Comparison of ENCODE assay signal across 9 cellular contexts in the genomic region with DNA sequence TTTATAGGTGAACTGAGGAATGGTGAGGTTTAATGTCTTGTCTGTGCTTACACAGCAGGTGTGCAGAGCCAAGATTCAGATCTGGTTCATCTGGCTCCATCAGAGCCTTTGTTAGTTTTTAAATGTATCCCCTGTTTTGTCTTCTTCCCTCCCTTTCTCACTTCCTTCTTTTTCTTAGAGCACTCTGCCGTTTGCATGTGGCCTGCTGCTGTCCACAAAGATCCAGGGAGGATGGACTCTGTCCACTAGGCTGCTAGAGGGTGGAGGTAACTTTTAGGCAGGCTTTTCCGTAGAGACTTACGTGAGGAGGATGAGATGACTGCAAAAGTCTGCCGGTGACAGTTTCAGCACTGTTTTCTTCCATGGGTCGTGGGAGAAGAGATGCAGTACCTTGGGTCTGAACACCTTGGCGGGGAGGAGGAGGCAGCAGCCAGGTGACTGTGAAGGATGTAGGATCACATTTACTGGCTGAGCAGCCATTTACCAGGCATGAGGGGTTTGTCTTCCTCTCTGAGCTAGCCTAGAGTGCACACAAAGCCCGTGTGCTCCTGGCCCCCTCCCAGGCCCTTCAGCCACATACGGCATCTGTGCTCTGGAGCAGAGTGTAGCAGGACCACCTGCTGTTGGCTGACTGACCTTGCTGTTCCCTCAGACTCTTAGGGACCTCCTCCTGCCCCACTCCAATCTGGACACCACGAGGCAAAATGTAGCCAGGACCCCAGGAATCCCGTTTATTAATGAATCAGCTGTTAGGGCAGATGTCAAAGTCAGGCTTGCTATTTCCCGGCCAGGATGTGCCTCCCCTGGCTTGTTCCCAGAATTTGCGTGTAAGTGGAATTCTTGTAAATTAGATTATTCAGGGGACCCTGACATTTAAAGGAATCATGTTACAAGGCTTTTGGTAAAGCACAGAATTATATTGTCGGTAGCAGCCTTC. TPM values are rescaled to one million over a fixed set of nuclear protein-coding genes. Genes with fewer than 3 reads are reported as not detected.
DNase-seq lines count a peak whose midpoint lies in the region; ATAC-seq and TF ChIP-seq lines count a peak whose summit lies in the region.
"Had no signal": no experiment of that assay in that cellular context is flagged by ENCODE, and none has a peak within 500 bp of the region (broad histone marks: within the 10 kb centered on the region; RNA-seq: fewer than 3 reads in every experiment).

No MANE protein-coding gene starts in this region.

- no peak overlapping the region for H3K9ac ChIP-seq in HUES6 (ENCODE audit: low read length)

- peaks cover 2% of the 10 kb centered on the region for H3K36me3 Mint-ChIP-seq in memory B cell

- CTCF ChIA-PET in A673 (lab: Charles Lee), result interaction anchor here (0.7 to 5.3 kb wide), 3 partner anchors 12 to 496 kb away, joined by 3 to 40 read pairs (median 3); no protein-coding TSS in a partner anchor

- peaks cover 39% of the 10 kb centered on the region for H3K4me1 Mint-ChIP-seq in memory B cell

- TF ChIP-seq POLR2A in adrenal gland (IDR thresholded peaks at IDR 0.05), result no peak

- POLR2A ChIA-PET in A673 (lab: Charles Lee; ENCODE audit: low non-redundant PET), result interaction anchor here (0.6 kb wide), 1 partner anchor 110 kb away, joined by 5 read pairs; no protein-coding TSS in a partner anchor

- H3K27me3 Mint-ChIP-seq in memory B cell, result no peaks in the 10 kb centered on the region

- intact Hi-C loops in A673 (cut with micrococcal nuclease; ENCODE audit: unreplicated experiment), result loop anchor here (5.0 kb wide), 1 partner anchor 164 kb away; no protein-coding TSS in a partner anchor
- intact Hi-C loops in adrenal gland (cut with DNase I), result no loop called here

- H3K27ac ChIP-seq in A673 (ENCODE audit: low read depth, low read length, poor library complexity, severe bottlenecking) (peak overlapping the region; percentile 98), HUES6 (ENCODE audit: low read depth, low read length) (no peak overlapping the region), adrenal gland (peak overlapping the region; percentile 79 to 98 (median 94))

- TF ChIP-seq CTCF in A673 (conservative IDR thresholded peaks at IDR 0.05; ENCODE audit: low read depth, low read length) (no peak), adrenal gland (IDR thresholded peaks at IDR 0.05) (no peak)

- 24 to 37% (median 26%) methylated on average over 11 to 13 of the region's 13 CpGs for whole genome bisulfite sequencing in adrenal gland, 4 donors

- peak overlapping the region; percentile 97 for H3K4me3 ChIP-seq in A673 (ENCODE audit: low read depth, low read length, poor library complexity, severe bottlenecking)
- H3K4me3 ChIP-seq in HUES6 (ENCODE audit: low read depth, low read length), result peak overlapping the region; percentile 98
- H3K4me3 ChIP-seq in adrenal gland, result peak overlapping the region in 1 of 4 donors; percentile 86

- H3K27ac Mint-ChIP-seq in memory B cell, result peak overlapping the region; percentile 91

- H3K27me3 ChIP-seq in A673 (replicated peaks; ENCODE audit: insufficient read depth, low read depth, low read length, poor library complexity), result no peaks in the 10 kb centered on the region
- H3K27me3 ChIP-seq in HUES6 (ENCODE audit: control insufficient read depth, insufficient read depth, low read length), result no peaks in the 10 kb centered on the region
- H3K27me3 ChIP-seq in adrenal gland, result no peaks in the 10 kb centered on the region

- H3K9me3 ChIP-seq in A673 (ENCODE audit: low read depth, low read length, poor library complexity, severe bottlenecking) (no peaks in the 10 kb centered on the region), HUES6 (ENCODE audit: control insufficient read depth, insufficient read depth, low read depth, low read length) (no peaks in the 10 kb centered on the region), adrenal gland (replicated peaks in 1 of 3) (no peaks in the 10 kb centered on the region)

- H3K4me3 Mint-ChIP-seq in memory B cell, result peak overlapping the region; percentile 89

- peaks cover 40% of the 10 kb centered on the region for H3K4me1 ChIP-seq in A673 (ENCODE audit: insufficient read depth, low read length, poor library complexity, severe bottlenecking)
- peaks cover 29% of the 10 kb centered on the region for H3K4me1 ChIP-seq in HUES6 (ENCODE audit: control insufficient read depth, insufficient read depth, low read length)
- peaks cover 38 to 50% of the 10 kb centered on the region in 2 donors for H3K4me1 ChIP-seq in adrenal gland (replicated peaks in 1 of 2)

- ATAC-seq in memory B cell (ENCODE audit: low read depth), result no peak
- no peak for ATAC-seq in HG03460 (IDR thresholded peaks at IDR 0.05; ENCODE audit: unreplicated experiment)
- no peak for ATAC-seq in HG03039 (IDR thresholded peaks at IDR 0.05; ENCODE audit: unreplicated experiment)

- peak; percentile 37 for DNase-seq in A673 (ENCODE audit: low spot score)
- DNase-seq in adrenal gland, result peak in 4 of 7 donors; percentile 54 to 85 (median 70)
- no peak for DNase-seq in memory B cell (ENCODE audit: low spot score in 2 of 2)
- no peak for DNase-seq in NCI-H2029 (lab: John Stamatoyannopoulos, UW)
- DNase-seq in stimulated activated CD4-positive, alpha-beta T cell treated with anti-CD3 and anti-CD28 coated beads, Interleukin-4, amount 100 ng/mL, for 1 hour, result no peak
- DNase-seq: NCI-H774 had no signal

- no TSS peak for BruUV-seq in A673 (replicated peaks; lab: Mats Ljungman, UMichigan)

- peaks cover 3% of the 10 kb centered on the region for H3K36me3 ChIP-seq in A673 (ENCODE audit: insufficient read depth, low read length, poor library complexity, severe bottlenecking)
- peaks cover 25% of the 10 kb centered on the region for H3K36me3 ChIP-seq in HUES6 (ENCODE audit: control insufficient read depth, insufficient read depth, low read length)
- peaks cover 0 to 2% of the 10 kb centered on the region in 2 donors for H3K36me3 ChIP-seq in adrenal gland (replicated peaks in 1 of 2)

- no peaks in the 10 kb centered on the region for H3K9me3 Mint-ChIP-seq in memory B cell

RNA-seq across cellular contexts. Expression of a gene that starts 1.9 kb away (rescaled TPM):
- 82.8 and 87.1 TPM in 2 replicates for total RNA-seq in A673 (2021)
- total RNA-seq in adrenal gland, result 100 to 1,000 TPM in 4 of 8 donors, 10 to 100 TPM in 4; 27.2 to 190 (median 88.3) TPM
- polyA plus RNA-seq in adrenal gland, result 100 to 1,000 TPM in 1 of 3 donors, 10 to 100 TPM in 2; 40.0 to 122 (median 87.5) TPM

RNA-seq across cellular contexts. Expression of a gene that starts 6.9 kb away (rescaled TPM):
- total RNA-seq in A673 (2021) (0.28 TPM in 1 of 2 replicates, not detected in the other), adrenal gland (under 1 TPM in 2 of 8 donors, not detected in 6; 0.14 to 0.37 TPM)
- polyA plus RNA-seq in adrenal gland, result under 1 TPM in 2 of 3 donors, not detected in 1; 0.56 to 0.74 TPM

RNA-seq across cellular contexts. Expression of a gene that starts 14.1 kb away (rescaled TPM):
- total RNA-seq in A673 (2021), result 30.4 and 36.5 TPM in 2 replicates
- 10 to 100 TPM; 21.3 to 31.8 (median 26.8) TPM for total RNA-seq in adrenal gland
- 10 to 100 TPM; 11.2 to 34.2 (median 30.6) TPM for polyA plus RNA-seq in adrenal gland

RNA-seq across cellular contexts. Expression of a gene that starts 37.6 kb away (rescaled TPM):
- total RNA-seq in A673 (2021), result 12.7 and 16.6 TPM in 2 replicates
- 1 to 10 TPM; 1.7 to 8.3 (median 4.0) TPM for total RNA-seq in adrenal gland
- 10 to 100 TPM in 1 of 3 donors, 1 to 10 TPM in 1, under 1 TPM in 1; 0.15 to 14.2 (median 8.1) TPM for polyA plus RNA-seq in adrenal gland

Comparison
In these comparisons a context has a peak if more than half of its experiments do, and no peak if none do; other contexts are left out.
1. DNase-seq: peak in A673 (single experiment) and adrenal gland (4 of 7); none in memory B cell (0 of 2), NCI-H2029 (single experiment) and stimulated activated CD4-positive, alpha-beta T cell treated with anti-CD3 and anti-CD28 coated beads, Interleukin-4, amount 100 ng/mL, for 1 hour (single experiment).